ENCODE assay signal across 8 cellular contexts in the genomic region with DNA sequence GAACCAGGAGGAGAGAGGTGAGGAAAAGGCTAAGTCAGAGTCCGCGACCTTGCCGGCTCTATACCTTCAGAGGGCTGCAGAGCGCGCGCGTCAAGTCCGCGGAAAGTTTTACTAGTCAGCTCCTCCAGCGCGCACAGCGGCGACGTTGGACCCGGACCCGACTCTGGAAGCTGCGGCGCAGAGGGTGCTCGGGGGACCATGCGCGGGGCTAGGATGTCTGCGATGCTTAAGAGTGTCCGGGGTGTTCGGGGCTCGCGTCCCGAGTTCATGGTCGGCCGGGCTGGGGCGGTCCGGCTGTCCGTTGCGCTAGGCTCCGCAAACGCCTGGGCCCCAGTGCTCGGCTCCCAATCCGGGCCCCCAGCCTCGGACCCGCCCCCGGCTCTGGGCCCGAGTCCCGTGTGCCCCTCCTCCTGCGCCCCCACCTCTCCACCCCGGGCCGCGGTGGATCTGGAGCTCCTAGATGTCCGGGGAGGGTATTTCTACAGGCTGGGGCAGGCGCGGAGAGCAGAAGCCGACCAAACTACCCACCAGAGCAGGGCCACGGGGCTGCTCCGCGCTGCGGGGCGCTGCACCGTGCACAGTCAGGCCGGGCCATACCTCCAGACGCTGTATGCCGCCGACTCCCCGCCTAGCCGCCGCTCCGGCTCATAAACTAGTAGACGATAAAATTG. TPM values are rescaled to one million over a fixed set of nuclear protein-coding genes. Genes with fewer than 3 reads are reported as not detected.
DNase-seq lines count a peak whose midpoint lies in the region; ATAC-seq and TF ChIP-seq lines count a peak whose summit lies in the region.

A gene with protein sequence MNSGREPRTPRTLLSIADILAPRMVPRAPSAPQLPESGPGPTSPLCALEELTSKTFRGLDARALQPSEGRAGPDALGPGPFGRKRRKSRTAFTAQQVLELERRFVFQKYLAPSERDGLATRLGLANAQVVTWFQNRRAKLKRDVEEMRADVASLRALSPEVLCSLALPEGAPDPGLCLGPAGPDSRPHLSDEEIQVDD (minus strand): TSS at position 335 of the 671 bp plus-strand sequence. CDS start 66 bp downstream, at position 269.

- no peaks in the 10 kb centered on the region for H3K9me3 Mint-ChIP-seq in activated CD4-positive, alpha-beta T cell treated with anti-CD3 and anti-CD28 coated beads, Interleukin-2, amount 10 ng/mL, durations not matched to agents 7 days and 5 days

- H3K9me3 ChIP-seq in psoas muscle: no peaks in the 10 kb centered on the region

- POLR2A ChIA-PET in activated CD4-positive, alpha-beta T cell treated with anti-CD3 and anti-CD28 coated beads, Interleukin-2, amount 10 ng/mL, durations not matched to agents 7 days and 5 days (lab: Charles Lee): no interaction called here
- POLR2A ChIA-PET in HEK293T (lab: Yijun Ruan, JAX): no interaction called here

- H3K4me3 Mint-ChIP-seq in activated CD4-positive, alpha-beta T cell treated with anti-CD3 and anti-CD28 coated beads, Interleukin-2, amount 10 ng/mL, durations not matched to agents 7 days and 5 days: peak within 1 kb of the TSS; percentile 79

- CTCF ChIA-PET in activated CD4-positive, alpha-beta T cell treated with anti-CD3 and anti-CD28 coated beads, Interleukin-2, amount 10 ng/mL, durations not matched to agents 7 days and 5 days (lab: Charles Lee): interaction anchor here (0.9 to 5.6 kb wide), 3 partner anchors 10 to 17 kb away, joined by 3 to 38 read pairs (median 4); a partner anchor contains a TSS
- CTCF ChIA-PET in HEK293T (lab: Yijun Ruan, JAX): no interaction called here

- intact Hi-C loops in psoas muscle (cut with DNase I): no loop called here

- peaks cover 0 to 2% of the 10 kb centered on the region in 2 donors for H3K36me3 ChIP-seq in psoas muscle (ENCODE audit: insufficient read depth in 1 of 2, low read depth in 1 of 2)

- H3K4me1 ChIP-seq in psoas muscle: peaks cover 23% of the 10 kb centered on the region

- H3K27me3 Mint-ChIP-seq in activated CD4-positive, alpha-beta T cell treated with anti-CD3 and anti-CD28 coated beads, Interleukin-2, amount 10 ng/mL, durations not matched to agents 7 days and 5 days: peaks cover 60% of the 10 kb centered on the region

- H3K27ac Mint-ChIP-seq in activated CD4-positive, alpha-beta T cell treated with anti-CD3 and anti-CD28 coated beads, Interleukin-2, amount 10 ng/mL, durations not matched to agents 7 days and 5 days: peak within 1 kb of the TSS; percentile 77

- H3K4me1 Mint-ChIP-seq in activated CD4-positive, alpha-beta T cell treated with anti-CD3 and anti-CD28 coated beads, Interleukin-2, amount 10 ng/mL, durations not matched to agents 7 days and 5 days: peaks cover 48% of the 10 kb centered on the region

- peak in 1 of 4 donors; percentile 14 for ATAC-seq in psoas muscle

- WGBS in psoas muscle, 3 donors: 3 to 5% (median 4%) methylated on average over 49 to 65 of the region's 65 CpGs

- TF ChIP-seq CTCF in fibroblast of the aortic adventitia (IDR thresholded peaks at IDR 0.05; ENCODE audit: insufficient read depth, low read length) (no peak), psoas muscle (IDR thresholded peaks at IDR 0.05) (no peak)

- DNase-seq in EL (peak; percentile 36), fibroblast of the aortic adventitia (ENCODE audit: low read depth) (no peak), psoas muscle (no peak), HEK293T (ENCODE audit: extremely low spot score) (no peak), NCI-H748 treated with DMSO at 0.1 percent for 48 hours (lab: John Stamatoyannopoulos, UW) (no peak), NCI-H2029 (lab: John Stamatoyannopoulos, UW) (no peak)
- peak; percentile 41 for DNase-seq in activated CD4-positive, alpha-beta T cell treated with anti-CD3 and anti-CD28 coated beads, Interleukin-2, amount 10 ng/mL, durations not matched to agents 7 days and 5 days
- no peak for DNase-seq in activated CD8-positive, alpha-beta memory T cell treated with anti-CD3 and anti-CD28 coated beads, Interleukin-2, amount 50 U/mL, for 4 hours

- peaks cover 22% of the 10 kb centered on the region for H3K36me3 Mint-ChIP-seq in activated CD4-positive, alpha-beta T cell treated with anti-CD3 and anti-CD28 coated beads, Interleukin-2, amount 10 ng/mL, durations not matched to agents 7 days and 5 days (ENCODE audit: low read depth)

- H3K27ac ChIP-seq in psoas muscle: no peak within 1 kb of the TSS

- peaks cover 0 to 72% (median 32%) of the 10 kb centered on the region in 3 donors for H3K27me3 ChIP-seq in psoas muscle (ENCODE audit: insufficient read depth in 3 of 3, low read length in 2 of 3)

- H3K4me3 ChIP-seq in fibroblast of the aortic adventitia (ENCODE audit: low read depth, low read length) (peak within 1 kb of the TSS; percentile 49), psoas muscle (peak within 1 kb of the TSS; percentile 59)

TF ChIP-seq in HEK293T, 16 proteins besides CTCF, POLR2A, EP300 and RAD21:
- TF ChIP-seq SP1 (IDR thresholded peaks at IDR 0.05) (no peak), FOXA1 (IDR thresholded peaks at IDR 0.05) (no peak), CTBP1 (IDR thresholded peaks at IDR 0.05; ENCODE audit: borderline replicate concordance) (no peak), L3MBTL2 (conservative IDR thresholded peaks at IDR 0.05) (no peak), ARNT (IDR thresholded peaks at IDR 0.05) (no peak), ZNF384 (IDR thresholded peaks at IDR 0.05) (no peak), LEF1 (IDR thresholded peaks at IDR 0.05; ENCODE audit: borderline replicate concordance) (no peak), SUZ12 (IDR thresholded peaks at IDR 0.05) (no peak), BHLHE40 (IDR thresholded peaks at IDR 0.05; ENCODE audit: borderline replicate concordance) (no peak), FOXM1 (IDR thresholded peaks at IDR 0.05; ENCODE audit: borderline replicate concordance) (no peak), TARDBP (IDR thresholded peaks at IDR 0.05) (no peak), HDGF (IDR thresholded peaks at IDR 0.05; ENCODE audit: borderline replicate concordance) (no peak), ELF4 (IDR thresholded peaks at IDR 0.05) (no peak), FOXK2 (IDR thresholded peaks at IDR 0.05) (no peak), NFRKB (IDR thresholded peaks at IDR 0.05) (no peak)
- TF ChIP-seq, protein P1, sequence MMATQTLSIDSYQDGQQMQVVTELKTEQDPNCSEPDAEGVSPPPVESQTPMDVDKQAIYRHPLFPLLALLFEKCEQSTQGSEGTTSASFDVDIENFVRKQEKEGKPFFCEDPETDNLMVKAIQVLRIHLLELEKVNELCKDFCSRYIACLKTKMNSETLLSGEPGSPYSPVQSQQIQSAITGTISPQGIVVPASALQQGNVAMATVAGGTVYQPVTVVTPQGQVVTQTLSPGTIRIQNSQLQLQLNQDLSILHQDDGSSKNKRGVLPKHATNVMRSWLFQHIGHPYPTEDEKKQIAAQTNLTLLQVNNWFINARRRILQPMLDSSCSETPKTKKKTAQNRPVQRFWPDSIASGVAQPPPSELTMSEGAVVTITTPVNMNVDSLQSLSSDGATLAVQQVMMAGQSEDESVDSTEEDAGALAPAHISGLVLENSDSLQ (IDR thresholded peaks at IDR 0.05): no peak
TF ChIP-seq in HEK293T: peak in this region for 0.

RNA-seq across cellular contexts. Expression of the gene that starts here (rescaled TPM):
- total RNA-seq in activated CD4-positive, alpha-beta T cell treated with anti-CD3 and anti-CD28 coated beads, Interleukin-2, amount 10 ng/mL, durations not matched to agents 7 days and 5 days: under 1 TPM in 1 of 2 experiments, not detected in 1; 0.25 TPM
- total RNA-seq in fibroblast of the aortic adventitia (ENCODE audit: low replicate concordance): 2.0 and 3.0 TPM in 2 replicates
- total RNA-seq in psoas muscle: under 1 TPM in 2 of 4 donors, not detected in 2; 0.15 to 0.36 TPM
- under 1 TPM; 0.14 to 0.68 (median 0.26) TPM for polyA plus RNA-seq in psoas muscle

Comparison
In these comparisons a context has a peak if more than half of its experiments do, and no peak if none do; other contexts are left out.
1. Peak in DNase-seq in activated CD4-positive, alpha-beta T cell treated with anti-CD3 and anti-CD28 coated beads, Interleukin-2, amount 10 ng/mL, durations not matched to agents 7 days and 5 days; RNA of the gene not detected or under 1 TPM.